ENCODE assay signal across 9 cellular contexts in the genomic region with DNA sequence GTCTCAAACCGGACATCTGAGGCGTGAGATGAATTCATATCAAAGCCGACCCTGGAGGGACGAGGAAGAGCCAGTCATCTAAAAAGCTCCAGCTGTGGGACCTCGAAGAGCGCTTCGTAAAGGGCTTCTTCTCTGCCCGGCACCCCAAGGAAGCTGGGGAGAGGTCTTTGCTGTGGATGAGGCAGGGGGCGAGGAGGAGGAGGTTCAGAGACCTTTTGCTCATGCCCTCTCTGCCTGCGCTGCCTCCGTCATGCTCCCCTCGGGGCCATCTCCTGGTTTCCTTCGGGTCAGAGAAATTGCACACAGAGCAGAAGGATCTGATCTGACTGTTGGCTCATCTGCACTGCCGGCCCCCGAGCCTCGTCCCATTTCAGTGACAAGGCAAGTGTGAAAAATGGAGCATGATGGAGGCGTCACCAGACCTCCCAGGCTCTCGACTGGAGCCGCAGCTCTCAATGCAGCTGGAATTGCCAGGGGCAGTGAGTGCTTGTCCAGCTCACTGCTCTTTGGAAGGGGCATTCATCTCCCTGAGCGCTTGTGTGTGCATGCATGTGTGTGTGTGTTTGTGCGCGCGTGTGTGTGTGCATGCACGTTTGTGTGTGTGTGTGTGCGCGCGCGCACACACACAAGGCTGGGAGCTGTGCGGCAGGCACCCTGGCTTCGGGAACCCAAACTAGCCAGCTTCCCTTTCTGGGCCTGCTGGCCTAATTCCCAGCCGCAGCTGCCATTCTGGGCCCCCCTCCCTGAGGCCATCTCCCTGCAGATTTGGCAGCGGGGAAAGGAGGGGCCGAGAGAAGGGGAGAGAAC. TPM values are rescaled to one million over a fixed set of nuclear protein-coding genes. Genes with fewer than 3 reads are reported as not detected.
A peak's percentile ranks its signal among the peaks of the same experiment; 100 is the strongest.
DNase-seq lines count a peak whose midpoint lies in the region; ATAC-seq, FAIRE-seq and TF ChIP-seq lines count a peak whose summit lies in the region.
"Had no signal": no experiment of that assay in that cellular context is flagged by ENCODE, and none has a peak within 500 bp of the region (broad histone marks: within the 10 kb centered on the region; RNA-seq: fewer than 3 reads in every experiment).

No MANE protein-coding gene starts in this region.

- H3K36me3 ChIP-seq in mesodermal cell (ENCODE audit: control insufficient read depth, insufficient read depth, low read length) (no peaks in the 10 kb centered on the region), left lung (no peaks in the 10 kb centered on the region)

- peaks cover 37% of the 10 kb centered on the region for H3K27me3 Mint-ChIP-seq in activated T-helper 17 cell treated with anti-CD3 and anti-CD28 coated beads, Interleukin-2, amount 50 U/mL, for 72 hours

- peak in 1 of 2 experiments; percentile 6; a peak in 3 of 6 replicates for ATAC-seq in A549
- peak; percentile 8 for ATAC-seq in GM21447 (IDR thresholded peaks at IDR 0.05; ENCODE audit: unreplicated experiment)
- ATAC-seq in activated T-helper 17 cell treated with anti-CD3 and anti-CD28 coated beads, Interleukin-2, amount 50 U/mL, for 72 hours (replicated peaks), result no peak
- no peak for ATAC-seq in HG03520 (IDR thresholded peaks at IDR 0.05; ENCODE audit: unreplicated experiment)
- ATAC-seq in HG03175 (IDR thresholded peaks at IDR 0.05; ENCODE audit: unreplicated experiment), result no peak
- no peak for ATAC-seq in left lung

- WGBS in A549 (ENCODE audit: missing lambda C conversion rate), result 52% methylated on average over 33 of the region's 33 CpGs
- 51 to 62% methylated on average over 25 to 27 of the region's 33 CpGs for WGBS in mesodermal cell (ENCODE audit: insufficient coverage in 2 of 2), 2 experiments

- H3K4me1 ChIP-seq in A549 (peaks cover 16% of the 10 kb centered on the region; the same call in 2 of the 3 replicates), mesodermal cell (ENCODE audit: control insufficient read depth, insufficient read depth, low read length, poor library complexity, severe bottlenecking) (peaks cover 5% of the 10 kb centered on the region), left lung (peaks cover 4 to 21% of the 10 kb centered on the region in 2 donors)

- no peaks in the 10 kb centered on the region for H3K36me3 Mint-ChIP-seq in activated T-helper 17 cell treated with anti-CD3 and anti-CD28 coated beads, Interleukin-2, amount 50 U/mL, for 72 hours (ENCODE audit: low read depth)

- H3K9me3 Mint-ChIP-seq in activated T-helper 17 cell treated with anti-CD3 and anti-CD28 coated beads, Interleukin-2, amount 50 U/mL, for 72 hours, result no peaks in the 10 kb centered on the region

- peaks cover 9% of the 10 kb centered on the region for H3K4me1 Mint-ChIP-seq in activated T-helper 17 cell treated with anti-CD3 and anti-CD28 coated beads, Interleukin-2, amount 50 U/mL, for 72 hours

- H3K9me3 ChIP-seq in A549 (no peaks in the 10 kb centered on the region), mesodermal cell (ENCODE audit: control insufficient read depth, low read length) (no peaks in the 10 kb centered on the region), left lung (no peaks in the 10 kb centered on the region)

- peak overlapping the region; percentile 76 for H3K4me3 Mint-ChIP-seq in activated T-helper 17 cell treated with anti-CD3 and anti-CD28 coated beads, Interleukin-2, amount 50 U/mL, for 72 hours

- no peak for TF ChIP-seq EP300 in A549 (IDR thresholded peaks at IDR 0.05)

- POLR2A ChIA-PET in A549 (lab: Yijun Ruan, JAX), result interaction anchor here (0.8 to 1.1 kb wide), 4 partner anchors 24 to 71 kb away, joined by 3 to 6 read pairs (median 4); partner anchors contain the start of genes MLEC and POP5

- TF ChIP-seq RAD21 in A549 (conservative IDR thresholded peaks at IDR 0.05 in 1 of 2, IDR thresholded peaks at IDR 0.05 in 1 of 2), result no peak

- peak overlapping the region in 1 of 2 experiments; percentile 87; a peak in 4 of 6 replicates for H3K27ac ChIP-seq in A549
- H3K27ac ChIP-seq in mesodermal cell (ENCODE audit: low read depth, low read length, severe bottlenecking), result no peak overlapping the region
- H3K27ac ChIP-seq in left lung, result no peak overlapping the region

- intact Hi-C loops in left lung (cut with DNase I), result loop anchor here in 1 of 2 donors (5.0 to 10.0 kb wide), 3 partner anchors 63 to 325 kb away; partner anchors contain the start of genes HNF1A, POP5 and UNC119B

- no peak for TF ChIP-seq POLR2A in A549 (IDR thresholded peaks at IDR 0.05; ENCODE audit: low read length)

- CTCF ChIA-PET in A549 (lab: Yijun Ruan, JAX), result interaction anchor here (0.7 to 11.2 kb wide), 56 partner anchors 9 to 468 kb away, joined by 3 to 155 read pairs (median 5); partner anchors contain the start of genes COX6A1, HNF1A, MLEC and POP5

- no peak; the same call in 1 of the 3 replicates for TF ChIP-seq CTCF in A549 (IDR thresholded peaks at IDR 0.05)
- TF ChIP-seq CTCF in left lung (IDR thresholded peaks at IDR 0.05), result peak in 1 of 2 donors; percentile 21

- peaks cover 6 to 58% of the 10 kb centered on the region in 2 donors for H3K27me3 ChIP-seq in left lung

- H3K4me2 ChIP-seq in A549, result peak overlapping the region; percentile 78

- H3K4me3 ChIP-seq in A549, result peak overlapping the region; percentile 29; the same call in 1 of the 3 replicates
- peak overlapping the region; percentile 28 for H3K4me3 ChIP-seq in mesodermal cell (ENCODE audit: extremely low read depth, insufficient read depth, low read length, poor library complexity, severe bottlenecking)
- no peak overlapping the region for H3K4me3 ChIP-seq in left lung

- no peak overlapping the region for H3K27ac Mint-ChIP-seq in activated T-helper 17 cell treated with anti-CD3 and anti-CD28 coated beads, Interleukin-2, amount 50 U/mL, for 72 hours

- DNase-seq in A549 (ENCODE audit: low read depth in 1 of 2, low spot score in 1 of 2) (no peak), NCI-H1436 treated with DMSO at 0.1 percent for 48 hours (lab: John Stamatoyannopoulos, UW) (no peak), left lung (no peak)

- no peak for FAIRE-seq in A549 (lab: Jason Lieb, UNC)
- FAIRE-seq: small intestine had no signal

TF ChIP-seq in A549, 52 proteins besides CTCF, POLR2A, EP300 and RAD21 (continues in another document):
- TF ChIP-seq KDM1A (IDR thresholded peaks at IDR 0.05; ENCODE audit: low read depth) (no peak), PBX3 (IDR thresholded peaks at IDR 0.05) (no peak), EHMT2 (IDR thresholded peaks at IDR 0.05; ENCODE audit: low read depth) (no peak), NR3C1 (IDR thresholded peaks at IDR 0.05) (no peak), RCOR1 (IDR thresholded peaks at IDR 0.05; ENCODE audit: low read depth, low read length) (no peak), HEYL (CRISPR knock-in tag; IDR thresholded peaks at IDR 0.05) (no peak), TFCP2L1 (CRISPR knock-in tag; IDR thresholded peaks at IDR 0.05) (no peak), MYC (IDR thresholded peaks at IDR 0.05; ENCODE audit: borderline replicate concordance, low read length) (no peak), MAZ (IDR thresholded peaks at IDR 0.05; ENCODE audit: borderline replicate concordance, low read depth, low read length) (no peak)
- TF ChIP-seq, protein P1, sequence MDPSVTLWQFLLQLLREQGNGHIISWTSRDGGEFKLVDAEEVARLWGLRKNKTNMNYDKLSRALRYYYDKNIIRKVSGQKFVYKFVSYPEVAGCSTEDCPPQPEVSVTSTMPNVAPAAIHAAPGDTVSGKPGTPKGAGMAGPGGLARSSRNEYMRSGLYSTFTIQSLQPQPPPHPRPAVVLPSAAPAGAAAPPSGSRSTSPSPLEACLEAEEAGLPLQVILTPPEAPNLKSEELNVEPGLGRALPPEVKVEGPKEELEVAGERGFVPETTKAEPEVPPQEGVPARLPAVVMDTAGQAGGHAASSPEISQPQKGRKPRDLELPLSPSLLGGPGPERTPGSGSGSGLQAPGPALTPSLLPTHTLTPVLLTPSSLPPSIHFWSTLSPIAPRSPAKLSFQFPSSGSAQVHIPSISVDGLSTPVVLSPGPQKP (IDR thresholded peaks at IDR 0.05; ENCODE audit: low read depth, low read length), result no peak
- TF ChIP-seq, protein P2, sequence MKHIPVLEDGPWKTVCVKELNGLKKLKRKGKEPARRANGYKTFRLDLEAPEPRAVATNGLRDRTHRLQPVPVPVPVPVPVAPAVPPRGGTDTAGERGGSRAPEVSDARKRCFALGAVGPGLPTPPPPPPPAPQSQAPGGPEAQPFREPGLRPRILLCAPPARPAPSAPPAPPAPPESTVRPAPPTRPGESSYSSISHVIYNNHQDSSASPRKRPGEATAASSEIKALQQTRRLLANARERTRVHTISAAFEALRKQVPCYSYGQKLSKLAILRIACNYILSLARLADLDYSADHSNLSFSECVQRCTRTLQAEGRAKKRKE (CRISPR knock-in tag; IDR thresholded peaks at IDR 0.05; ENCODE audit: low read depth), result no peak

RNA-seq across cellular contexts. Expression of gene CABP1, which starts 9.2 kb away (rescaled TPM):
- polyA plus RNA-seq in A549 (2011; rRNA removed) (0.17 and 0.22 TPM in 2 replicates), A549 (2017; fragmentation: RNase III; extraction: RNeasy Plus Mini Kit Qiagen cat#74134 plus additional on column Dnase treatment) (0.08 to 0.16 TPM (median 0.15 TPM) in 3 replicates)
- 0.12 and 0.13 TPM in 2 replicates for polyA plus RNA-seq in A549 (2012; cell fraction: cytosol; rRNA removed)
- 0.17 TPM in 2 replicates for polyA plus RNA-seq in A549 (2012; cell fraction: nucleus; rRNA removed)
- 0.37 TPM in 1 of 2 replicates, not detected in the other for polyA minus RNA-seq in A549 (2011; rRNA and poly(A)+ RNA removed)
- 1 to 10 TPM in 1 of 2 donors, under 1 TPM in 1; 0.56 to 6.9 TPM for total RNA-seq in activated T-helper 17 cell treated with anti-CD3 and anti-CD28 coated beads, Interleukin-2, amount 50 U/mL, for 72 hours
- polyA plus RNA-seq in mesodermal cell (2013, experiment 1 of 2), result 0.66 TPM
- 0.35 TPM for polyA plus RNA-seq in mesodermal cell (2013, experiment 2 of 2)
- under 1 TPM; 0.37 to 0.38 TPM for total RNA-seq in left lung

RNA-seq across cellular contexts. Expression of gene MLEC, which starts 37.3 kb away (rescaled TPM):
- polyA plus RNA-seq in A549 (2011; rRNA removed) (89.1 and 140 TPM in 2 replicates), A549 (2017; fragmentation: RNase III; extraction: RNeasy Plus Mini Kit Qiagen cat#74134 plus additional on column Dnase treatment) (117 to 126 TPM (median 121 TPM) in 3 replicates)
- 24.6 and 26.9 TPM in 2 replicates for polyA plus RNA-seq in A549 (2012; cell fraction: cytosol; rRNA removed)
- polyA plus RNA-seq in A549 (2012; cell fraction: nucleus; rRNA removed), result 9.4 and 18.5 TPM in 2 replicates
- 107 and 115 TPM in 2 replicates for polyA minus RNA-seq in A549 (2011; rRNA and poly(A)+ RNA removed)
- total RNA-seq in activated T-helper 17 cell treated with anti-CD3 and anti-CD28 coated beads, Interleukin-2, amount 50 U/mL, for 72 hours, result 10 to 100 TPM; 58.6 to 90.5 TPM
- polyA plus RNA-seq in mesodermal cell (2013, experiment 1 of 2), result 76.2 TPM
- 71.4 TPM for polyA plus RNA-seq in mesodermal cell (2013, experiment 2 of 2)
- 100 to 1,000 TPM; 178 to 180 TPM for total RNA-seq in left lung

Comparison
In these comparisons a context has a peak if more than half of its experiments do, and no peak if none do; other contexts are left out.
1. H3K4me3 ChIP-seq: peak in A549 (single experiment) and mesodermal cell (single experiment); none in left lung (0 of 2).